1 cellular context compared by ENCODE assay signal in the genomic region with DNA sequence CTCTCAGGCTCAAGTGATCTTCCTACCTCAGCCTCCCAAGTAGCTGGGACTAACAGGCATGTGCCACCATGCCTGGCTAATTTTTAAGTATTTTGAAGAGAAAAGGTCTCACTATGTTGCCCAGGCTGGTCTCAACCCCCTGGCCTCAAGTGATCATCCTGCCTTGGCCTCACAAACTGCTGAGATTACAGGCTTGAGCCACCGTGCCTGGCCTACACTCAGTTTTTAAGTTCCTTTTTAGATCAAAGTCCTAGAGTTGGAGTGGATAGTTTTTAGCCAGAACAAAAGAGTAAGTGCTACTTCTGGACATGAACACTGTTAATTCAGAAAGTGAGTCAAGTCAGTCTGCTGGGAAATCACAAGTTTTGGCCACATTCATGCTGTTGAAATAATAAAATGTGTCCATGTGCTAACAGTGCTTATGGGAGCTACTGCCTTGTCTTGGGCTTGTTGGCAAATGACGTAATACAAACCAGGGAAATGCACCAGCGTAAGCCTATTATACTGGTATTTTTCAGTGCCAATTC.
TF ChIP-seq lines count a peak whose summit lies in the region.

No MANE protein-coding gene starts in this region.

TF ChIP-seq in HepG2, 621 proteins besides CTCF, POLR2A, EP300 and RAD21 (continued from another document):
- TF ChIP-seq, protein P1, sequence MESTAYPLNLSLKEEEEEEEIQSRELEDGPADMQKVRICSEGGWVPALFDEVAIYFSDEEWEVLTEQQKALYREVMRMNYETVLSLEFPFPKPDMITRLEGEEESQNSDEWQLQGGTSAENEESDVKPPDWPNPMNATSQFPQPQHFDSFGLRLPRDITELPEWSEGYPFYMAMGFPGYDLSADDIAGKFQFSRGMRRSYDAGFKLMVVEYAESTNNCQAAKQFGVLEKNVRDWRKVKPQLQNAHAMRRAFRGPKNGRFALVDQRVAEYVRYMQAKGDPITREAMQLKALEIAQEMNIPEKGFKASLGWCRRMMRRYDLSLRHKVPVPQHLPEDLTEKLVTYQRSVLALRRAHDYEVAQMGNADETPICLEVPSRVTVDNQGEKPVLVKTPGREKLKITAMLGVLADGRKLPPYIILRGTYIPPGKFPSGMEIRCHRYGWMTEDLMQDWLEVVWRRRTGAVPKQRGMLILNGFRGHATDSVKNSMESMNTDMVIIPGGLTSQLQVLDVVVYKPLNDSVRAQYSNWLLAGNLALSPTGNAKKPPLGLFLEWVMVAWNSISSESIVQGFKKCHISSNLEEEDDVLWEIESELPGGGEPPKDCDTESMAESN (CRISPR knock-in tag; conservative IDR thresholded peaks at IDR 0.05), result no peak
- TF ChIP-seq ZFX (CRISPR knock-in tag; IDR thresholded peaks at IDR 0.05; ENCODE audit: low read depth) (0 out of 2 replicates have a peak, but pooled peaks have one; percentile 18), GATAD2A (CRISPR knock-in tag; IDR thresholded peaks at IDR 0.05) (0 out of 2 replicates have a peak, but pooled peaks have one; percentile 7), CEBPB (IDR thresholded peaks at IDR 0.05; ENCODE audit: borderline replicate concordance, low read depth, low read length) (peak; percentile 3; the same call in 1 of the 2 replicates)
- TF ChIP-seq, protein P2, sequence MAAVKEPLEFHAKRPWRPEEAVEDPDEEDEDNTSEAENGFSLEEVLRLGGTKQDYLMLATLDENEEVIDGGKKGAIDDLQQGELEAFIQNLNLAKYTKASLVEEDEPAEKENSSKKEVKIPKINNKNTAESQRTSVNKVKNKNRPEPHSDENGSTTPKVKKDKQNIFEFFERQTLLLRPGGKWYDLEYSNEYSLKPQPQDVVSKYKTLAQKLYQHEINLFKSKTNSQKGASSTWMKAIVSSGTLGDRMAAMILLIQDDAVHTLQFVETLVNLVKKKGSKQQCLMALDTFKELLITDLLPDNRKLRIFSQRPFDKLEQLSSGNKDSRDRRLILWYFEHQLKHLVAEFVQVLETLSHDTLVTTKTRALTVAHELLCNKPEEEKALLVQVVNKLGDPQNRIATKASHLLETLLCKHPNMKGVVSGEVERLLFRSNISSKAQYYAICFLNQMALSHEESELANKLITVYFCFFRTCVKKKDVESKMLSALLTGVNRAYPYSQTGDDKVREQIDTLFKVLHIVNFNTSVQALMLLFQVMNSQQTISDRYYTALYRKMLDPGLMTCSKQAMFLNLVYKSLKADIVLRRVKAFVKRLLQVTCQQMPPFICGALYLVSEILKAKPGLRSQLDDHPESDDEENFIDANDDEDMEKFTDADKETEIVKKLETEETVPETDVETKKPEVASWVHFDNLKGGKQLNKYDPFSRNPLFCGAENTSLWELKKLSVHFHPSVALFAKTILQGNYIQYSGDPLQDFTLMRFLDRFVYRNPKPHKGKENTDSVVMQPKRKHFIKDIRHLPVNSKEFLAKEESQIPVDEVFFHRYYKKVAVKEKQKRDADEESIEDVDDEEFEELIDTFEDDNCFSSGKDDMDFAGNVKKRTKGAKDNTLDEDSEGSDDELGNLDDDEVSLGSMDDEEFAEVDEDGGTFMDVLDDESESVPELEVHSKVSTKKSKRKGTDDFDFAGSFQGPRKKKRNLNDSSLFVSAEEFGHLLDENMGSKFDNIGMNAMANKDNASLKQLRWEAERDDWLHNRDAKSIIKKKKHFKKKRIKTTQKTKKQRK (IDR thresholded peaks at IDR 0.05; ENCODE audit: low read length), result no peak
- TF ChIP-seq, protein P3, sequence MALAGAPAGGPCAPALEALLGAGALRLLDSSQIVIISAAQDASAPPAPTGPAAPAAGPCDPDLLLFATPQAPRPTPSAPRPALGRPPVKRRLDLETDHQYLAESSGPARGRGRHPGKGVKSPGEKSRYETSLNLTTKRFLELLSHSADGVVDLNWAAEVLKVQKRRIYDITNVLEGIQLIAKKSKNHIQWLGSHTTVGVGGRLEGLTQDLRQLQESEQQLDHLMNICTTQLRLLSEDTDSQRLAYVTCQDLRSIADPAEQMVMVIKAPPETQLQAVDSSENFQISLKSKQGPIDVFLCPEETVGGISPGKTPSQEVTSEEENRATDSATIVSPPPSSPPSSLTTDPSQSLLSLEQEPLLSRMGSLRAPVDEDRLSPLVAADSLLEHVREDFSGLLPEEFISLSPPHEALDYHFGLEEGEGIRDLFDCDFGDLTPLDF (CRISPR knock-in tag; IDR thresholded peaks at IDR 0.05), result no peak
